10 cellular contexts compared by ENCODE assay signal in the genomic region with DNA sequence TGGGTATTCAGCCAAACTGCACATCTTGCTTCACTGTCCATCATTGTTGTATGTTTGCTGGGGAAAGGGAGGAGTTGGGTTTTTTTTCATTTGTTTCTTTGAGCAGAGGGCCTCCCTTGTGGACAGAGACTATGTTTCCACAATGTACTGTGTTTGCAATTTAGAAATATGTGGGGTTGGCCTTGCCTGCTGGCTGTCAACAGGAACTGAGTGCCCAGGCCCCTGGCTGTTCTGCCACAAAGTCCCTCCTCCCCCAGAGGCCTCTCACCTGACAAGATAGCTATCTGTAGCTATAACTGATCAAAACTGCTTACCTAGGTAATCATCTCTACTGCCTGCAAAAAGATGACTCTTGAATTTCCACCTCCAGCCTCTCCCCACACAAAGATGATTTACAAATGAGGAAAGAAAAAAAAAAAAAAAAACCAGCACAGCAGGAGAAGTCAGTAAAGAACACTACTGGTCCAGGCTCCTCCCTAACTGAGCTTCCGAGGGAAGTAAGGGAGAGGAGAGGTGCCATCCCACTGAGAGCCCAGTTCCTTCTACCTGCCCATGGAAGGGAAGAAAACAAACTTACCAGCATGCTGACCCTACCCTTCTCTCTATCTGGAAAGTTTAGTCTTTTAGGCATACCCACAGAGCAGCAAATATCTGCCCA.
DNase-seq lines count a peak whose midpoint lies in the region; ATAC-seq and TF ChIP-seq lines count a peak whose summit lies in the region.
"Had no signal": no experiment of that assay in that cellular context is flagged by ENCODE, and none has a peak within 500 bp of the region (broad histone marks: within the 10 kb centered on the region; RNA-seq: fewer than 3 reads in every experiment).

No MANE protein-coding gene starts in this region.

- H2BK120ac ChIP-seq in mesendoderm (ENCODE audit: low read depth, low read length), result no peak overlapping the region
- H2BK120ac ChIP-seq in trophoblast cell (ENCODE audit: insufficient read depth, low read length, poor library complexity), result no peak overlapping the region

- no peak overlapping the region for H2BK15ac ChIP-seq in mesendoderm (replicated peaks; ENCODE audit: low read depth)

- no peak overlapping the region for H4K91ac ChIP-seq in trophoblast cell (ENCODE audit: low read depth, low read length)

- peak; percentile 22 for DNase-seq in H7
- DNase-seq in WTC11 (ENCODE audit: low spot score), result no peak
- DNase-seq in mesendoderm, result peak; percentile 52
- no peak for DNase-seq in NCI-H524 (lab: John Stamatoyannopoulos, UW)
- no peak for DNase-seq in trophoblast cell
- no peak for DNase-seq in sigmoid colon
- DNase-seq in NCI-H2107 treated with DMSO at 0.1 percent for 48 hours (lab: John Stamatoyannopoulos, UW; ENCODE audit: unreplicated experiment), result no peak

- no peak overlapping the region for H3K4me2 ChIP-seq in mesendoderm (ENCODE audit: low read length)
- H3K4me2 ChIP-seq in trophoblast cell (ENCODE audit: low read length), result no peak overlapping the region

- H3K23ac ChIP-seq in mesendoderm (ENCODE audit: low read length), result no peak overlapping the region
- H3K23ac ChIP-seq in trophoblast cell (ENCODE audit: low read length), result no peak overlapping the region

- no peak overlapping the region for H3K14ac ChIP-seq in trophoblast cell (ENCODE audit: low read length)

- no peak overlapping the region for H3K9ac ChIP-seq in mesendoderm (ENCODE audit: low read length)
- H3K9ac ChIP-seq in trophoblast cell (ENCODE audit: low read length), result no peak overlapping the region

- TF ChIP-seq CTCF in WTC11 (IDR thresholded peaks at IDR 0.05), result no peak
- TF ChIP-seq CTCF in sigmoid colon (IDR thresholded peaks at IDR 0.05), result no peak

- H3K9me3 ChIP-seq in trophoblast cell (ENCODE audit: insufficient read depth, low read depth, low read length), result no peaks in the 10 kb centered on the region
- no peaks in the 10 kb centered on the region for H3K9me3 ChIP-seq in sigmoid colon
- H3K9me3 ChIP-seq: ascending aorta had no signal

- H3K36me3 ChIP-seq in H7 (replicated peaks; ENCODE audit: control insufficient read depth, insufficient read depth, low read length) (no peaks in the 10 kb centered on the region), mesendoderm (ENCODE audit: control insufficient read depth, insufficient read depth, low read length) (no peaks in the 10 kb centered on the region), trophoblast cell (ENCODE audit: control insufficient read depth in 1 of 2, insufficient read depth in 2 of 2, low read length in 2 of 2) (no peaks in the 10 kb centered on the region), sigmoid colon (no peaks in the 10 kb centered on the region)
- H3K36me3 ChIP-seq: ascending aorta had no signal

- peaks cover 6% of the 10 kb centered on the region for H3K4me1 ChIP-seq in mesendoderm (ENCODE audit: control insufficient read depth, low read depth, low read length)
- H3K4me1 ChIP-seq in trophoblast cell (ENCODE audit: control insufficient read depth in 1 of 2, insufficient read depth in 2 of 2, low read length in 2 of 2), result peaks cover 5 to 11% of the 10 kb centered on the region in 2 experiments
- peaks cover 0 to 22% (median 15%) of the 10 kb centered on the region in 4 donors for H3K4me1 ChIP-seq in sigmoid colon

- TF ChIP-seq EP300 in sigmoid colon (IDR thresholded peaks at IDR 0.05), result no peak

- CTCF ChIA-PET in WTC11 (lab: Charles Lee), result interaction anchor here (0.7 to 1.2 kb wide), 2 partner anchors 112 to 134 kb away, joined by 3 to 9 read pairs; no protein-coding TSS in a partner anchor

- peak; percentile 27 for ATAC-seq in GM18858 (IDR thresholded peaks at IDR 0.05; ENCODE audit: unreplicated experiment)
- ATAC-seq in WTC11, result peak; percentile 83
- ATAC-seq: Right ventricle myocardium inferior had no signal

- H2AK5ac ChIP-seq in mesendoderm (ENCODE audit: low read length) (no peak overlapping the region), trophoblast cell (ENCODE audit: low read length) (no peak overlapping the region)

- WGBS in mesendoderm (ENCODE audit: extremely low coverage, insufficient coverage, low lambda C conversion rate), result no CpG with 5 or more reads among the region's 1 CpG
- WGBS in trophoblast cell (ENCODE audit: extremely low coverage, insufficient coverage, insufficient read length), result no CpG with 5 or more reads among the region's 1 CpG
- WGBS in sigmoid colon, 2 donors, result 54 to 75% methylated on average over 1 of the region's 1 CpG

- H3K79me2 ChIP-seq in mesendoderm (ENCODE audit: control insufficient read depth, insufficient read depth, low read length) (no peaks in the 10 kb centered on the region), trophoblast cell (ENCODE audit: control insufficient read depth, insufficient read depth, low read length, poor library complexity) (no peaks in the 10 kb centered on the region)

- TF ChIP-seq POLR2A in sigmoid colon (IDR thresholded peaks at IDR 0.05), result no peak

- H3K27me3 ChIP-seq in H7 (ENCODE audit: control insufficient read depth, insufficient read depth, low read length), result no peaks in the 10 kb centered on the region
- H3K27me3 ChIP-seq in mesendoderm (ENCODE audit: insufficient read depth, low read length, poor library complexity), result no peaks in the 10 kb centered on the region
- H3K27me3 ChIP-seq in trophoblast cell (ENCODE audit: insufficient read depth, low read length), result no peaks in the 10 kb centered on the region
- no peaks in the 10 kb centered on the region for H3K27me3 ChIP-seq in sigmoid colon
- H3K27me3 ChIP-seq: ascending aorta had no signal

- H3K4me1 Mint-ChIP-seq in WTC11, result peaks cover 35% of the 10 kb centered on the region

- no peak overlapping the region; the same call in 1 of the 2 replicates for H3K4me3 Mint-ChIP-seq in WTC11

- H3K56ac ChIP-seq in mesendoderm (ENCODE audit: low read length), result no peak overlapping the region

- H3K9me3 Mint-ChIP-seq in WTC11, result no peaks in the 10 kb centered on the region

- H3K4me3 ChIP-seq in H7 (ENCODE audit: insufficient read depth, low read depth, low read length), result no peak overlapping the region
- no peak overlapping the region for H3K4me3 ChIP-seq in mesendoderm (ENCODE audit: low read length)
- no peak overlapping the region for H3K4me3 ChIP-seq in trophoblast cell (ENCODE audit: low read depth, low read length)
- H3K4me3 ChIP-seq in sigmoid colon, result no peak overlapping the region
- H3K4me3 ChIP-seq: ascending aorta had no signal

- H3K4ac ChIP-seq in mesendoderm (ENCODE audit: low read depth, low read length) (no peak overlapping the region), trophoblast cell (ENCODE audit: low read depth, low read length) (no peak overlapping the region)

- H3K18ac ChIP-seq in mesendoderm (ENCODE audit: low read length) (no peak overlapping the region), trophoblast cell (ENCODE audit: low read length) (no peak overlapping the region)

- no peak overlapping the region for H2AFZ ChIP-seq in trophoblast cell (ENCODE audit: insufficient read depth, low read length, poor library complexity)

- H3K79me1 ChIP-seq in mesendoderm (ENCODE audit: low read length) (no peaks in the 10 kb centered on the region), trophoblast cell (ENCODE audit: low read length) (peaks cover 1% of the 10 kb centered on the region)

- H3K27ac Mint-ChIP-seq in WTC11, result no peak overlapping the region

- POLR2A ChIA-PET in WTC11 (lab: Charles Lee), result interaction anchor here (0.7 to 1.2 kb wide), 3 partner anchors 20 to 30 kb away, joined by 3 to 10 read pairs (median 6); no protein-coding TSS in a partner anchor

- no peak overlapping the region for H3K27ac ChIP-seq in mesendoderm (ENCODE audit: low read depth, low read length)
- H3K27ac ChIP-seq in trophoblast cell (ENCODE audit: low read depth, low read length), result no peak overlapping the region
- no peak overlapping the region for H3K27ac ChIP-seq in sigmoid colon
- H3K27ac ChIP-seq: ascending aorta had no signal

- H2BK12ac ChIP-seq in trophoblast cell (ENCODE audit: low read length), result no peak overlapping the region

- H4K5ac ChIP-seq in mesendoderm (ENCODE audit: low read length), result no peak overlapping the region

- H2BK5ac ChIP-seq in mesendoderm (ENCODE audit: low read length), result no peak overlapping the region
- H2BK5ac ChIP-seq in trophoblast cell (ENCODE audit: low read depth, low read length, poor library complexity), result no peak overlapping the region

- H4K12ac ChIP-seq in trophoblast cell (ENCODE audit: low read depth, low read length), result no peak overlapping the region

- no peaks in the 10 kb centered on the region for H3K36me3 Mint-ChIP-seq in WTC11

- H3K27me3 Mint-ChIP-seq in WTC11 (ENCODE audit: low read depth), result no peaks in the 10 kb centered on the region

- intact Hi-C loops in sigmoid colon (cut with DNase I), result no loop called here

- H4K8ac ChIP-seq in mesendoderm (ENCODE audit: low read depth, low read length) (no peak overlapping the region), trophoblast cell (ENCODE audit: low read depth, low read length) (no peak overlapping the region)

TF ChIP-seq in WTC11, 78 proteins besides CTCF, POLR2A, EP300 and RAD21 (continues in another document):
- TF ChIP-seq, protein P1, sequence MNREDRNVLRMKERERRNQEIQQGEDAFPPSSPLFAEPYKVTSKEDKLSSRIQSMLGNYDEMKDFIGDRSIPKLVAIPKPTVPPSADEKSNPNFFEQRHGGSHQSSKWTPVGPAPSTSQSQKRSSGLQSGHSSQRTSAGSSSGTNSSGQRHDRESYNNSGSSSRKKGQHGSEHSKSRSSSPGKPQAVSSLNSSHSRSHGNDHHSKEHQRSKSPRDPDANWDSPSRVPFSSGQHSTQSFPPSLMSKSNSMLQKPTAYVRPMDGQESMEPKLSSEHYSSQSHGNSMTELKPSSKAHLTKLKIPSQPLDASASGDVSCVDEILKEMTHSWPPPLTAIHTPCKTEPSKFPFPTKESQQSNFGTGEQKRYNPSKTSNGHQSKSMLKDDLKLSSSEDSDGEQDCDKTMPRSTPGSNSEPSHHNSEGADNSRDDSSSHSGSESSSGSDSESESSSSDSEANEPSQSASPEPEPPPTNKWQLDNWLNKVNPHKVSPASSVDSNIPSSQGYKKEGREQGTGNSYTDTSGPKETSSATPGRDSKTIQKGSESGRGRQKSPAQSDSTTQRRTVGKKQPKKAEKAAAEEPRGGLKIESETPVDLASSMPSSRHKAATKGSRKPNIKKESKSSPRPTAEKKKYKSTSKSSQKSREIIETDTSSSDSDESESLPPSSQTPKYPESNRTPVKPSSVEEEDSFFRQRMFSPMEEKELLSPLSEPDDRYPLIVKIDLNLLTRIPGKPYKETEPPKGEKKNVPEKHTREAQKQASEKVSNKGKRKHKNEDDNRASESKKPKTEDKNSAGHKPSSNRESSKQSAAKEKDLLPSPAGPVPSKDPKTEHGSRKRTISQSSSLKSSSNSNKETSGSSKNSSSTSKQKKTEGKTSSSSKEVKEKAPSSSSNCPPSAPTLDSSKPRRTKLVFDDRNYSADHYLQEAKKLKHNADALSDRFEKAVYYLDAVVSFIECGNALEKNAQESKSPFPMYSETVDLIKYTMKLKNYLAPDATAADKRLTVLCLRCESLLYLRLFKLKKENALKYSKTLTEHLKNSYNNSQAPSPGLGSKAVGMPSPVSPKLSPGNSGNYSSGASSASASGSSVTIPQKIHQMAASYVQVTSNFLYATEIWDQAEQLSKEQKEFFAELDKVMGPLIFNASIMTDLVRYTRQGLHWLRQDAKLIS (CRISPR knock-in tag; IDR thresholded peaks at IDR 0.05; ENCODE audit: borderline replicate concordance), result no peak
- no peak for TF ChIP-seq NR2C2 (CRISPR knock-in tag; IDR thresholded peaks at IDR 0.05)
- no peak for TF ChIP-seq MXD4 (CRISPR knock-in tag; IDR thresholded peaks at IDR 0.05; ENCODE audit: borderline replicate concordance)

Comparison
In these comparisons a context has a peak if more than half of its experiments do, and no peak if none do; other contexts are left out.
1. DNase-seq: peak in H7 (single experiment) and mesendoderm (single experiment); none in WTC11 (single experiment), NCI-H524 (0 of 2), trophoblast cell (0 of 2), sigmoid colon (single experiment) and NCI-H2107 treated with DMSO at 0.1 percent for 48 hours (single experiment).